28 cellular contexts compared by ENCODE assay signal in the genomic region with DNA sequence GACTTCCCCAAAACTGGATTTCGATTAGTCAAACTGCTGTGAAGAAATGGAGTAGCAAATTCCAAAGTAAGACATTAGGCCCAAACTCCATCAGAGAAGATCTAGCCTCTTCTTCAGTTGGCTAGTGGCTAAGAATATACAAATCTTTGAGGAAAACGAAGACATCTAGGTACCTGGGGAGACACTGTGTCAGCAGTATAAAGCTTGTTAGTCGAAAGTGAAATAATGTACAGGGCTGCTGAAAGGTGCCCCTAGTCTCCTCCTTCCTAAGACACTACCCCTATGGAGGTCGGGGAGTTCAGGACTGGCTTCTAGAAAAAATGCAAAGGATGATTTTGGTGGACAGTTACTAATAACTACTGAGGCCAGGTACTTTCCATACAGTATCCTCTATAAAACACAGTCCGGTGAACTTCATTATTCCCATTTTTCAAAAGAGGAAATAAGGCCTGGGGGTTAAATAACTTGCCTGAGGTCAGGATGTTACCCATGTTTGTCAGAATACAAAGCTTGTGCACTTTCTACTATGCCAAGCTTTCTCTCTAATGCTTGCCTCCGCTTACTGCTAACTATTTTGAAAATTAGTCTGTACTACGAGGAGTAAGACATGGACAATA. TPM values are rescaled to one million over a fixed set of nuclear protein-coding genes. Genes with fewer than 3 reads are reported as not detected.
DNase-seq lines count a peak whose midpoint lies in the region; ATAC-seq, FAIRE-seq and TF ChIP-seq lines count a peak whose summit lies in the region.
"Had no signal": no experiment of that assay in that cellular context is flagged by ENCODE, and none has a peak within 500 bp of the region (broad histone marks: within the 10 kb centered on the region; RNA-seq: fewer than 3 reads in every experiment).

No MANE protein-coding gene starts in this region.

- H3K4me1 ChIP-seq in HepG2 (ENCODE audit: insufficient read depth, low read length) (peaks cover 42% of the 10 kb centered on the region), right lobe of liver (peaks cover 0 to 23% (median 5%) of the 10 kb centered on the region in 4 donors), astrocyte (ENCODE audit: insufficient read depth, low read length) (peaks cover 20% of the 10 kb centered on the region), mesendoderm (ENCODE audit: control insufficient read depth, low read depth, low read length) (no peaks in the 10 kb centered on the region)

- no peak overlapping the region for H2BK5ac ChIP-seq in mesendoderm (ENCODE audit: low read length)

- H3K27me3 ChIP-seq in HepG2 (ENCODE audit: control insufficient read depth in 1 of 2, insufficient read depth in 2 of 2, low read length in 2 of 2) = no peaks in the 10 kb centered on the region
- H3K27me3 ChIP-seq in right lobe of liver = no peaks in the 10 kb centered on the region
- no peaks in the 10 kb centered on the region for H3K27me3 ChIP-seq in astrocyte (ENCODE audit: insufficient read depth, low read length)
- H3K27me3 ChIP-seq in mesendoderm (ENCODE audit: insufficient read depth, low read length, poor library complexity) = no peaks in the 10 kb centered on the region
- H3K27me3 ChIP-seq: tibial artery had no signal

- H3K4me1 Mint-ChIP-seq in astrocyte (ENCODE audit: low read depth, unreplicated experiment) = peaks cover 34% of the 10 kb centered on the region
- peaks cover 19% of the 10 kb centered on the region for H3K4me1 Mint-ChIP-seq in type B pancreatic cell (ENCODE audit: unreplicated experiment)

- H3K9ac ChIP-seq in HepG2 (ENCODE audit: insufficient read depth, low read depth, low read length) (no peak overlapping the region; the same call in 1 of the 2 replicates), astrocyte (ENCODE audit: low read length) (no peak overlapping the region), mesendoderm (ENCODE audit: low read length) (no peak overlapping the region)
- H3K9ac ChIP-seq: KMS-11 had no signal

- peaks cover 12% of the 10 kb centered on the region for H4K20me1 ChIP-seq in HepG2 (ENCODE audit: insufficient read depth, low read length)
- H4K20me1 ChIP-seq in astrocyte (ENCODE audit: insufficient read depth, low read length) = peaks cover 61% of the 10 kb centered on the region

- in situ Hi-C loops in HepG2 (cut with HindIII; ENCODE audit: extremely low pct_ligation_motif_present, low pct_unique_long_range_greater_than_20kb) = no loop called here

- peak overlapping the region; percentile 67 for H3K4me2 ChIP-seq in HepG2 (ENCODE audit: low read depth, low read length)
- H3K4me2 ChIP-seq in astrocyte (ENCODE audit: low read length) = peak overlapping the region; percentile 59
- H3K4me2 ChIP-seq in mesendoderm (ENCODE audit: low read length) = no peak overlapping the region
- H3K4me2 ChIP-seq: KMS-11 had no signal

- TF ChIP-seq RAD21 in HepG2 (CRISPR knock-in tag; IDR thresholded peaks at IDR 0.05) = no peak

- H3K23ac ChIP-seq in mesendoderm (ENCODE audit: low read length) = no peak overlapping the region

- CTCF ChIA-PET in HepG2 (lab: Yijun Ruan, JAX; ENCODE audit: low intra/inter-chr PET ratio, low total read pairs) = no interaction called here

- TF ChIP-seq CTCF in HepG2 (CRISPR knock-in tag; IDR thresholded peaks at IDR 0.05) = no peak
- TF ChIP-seq CTCF in right lobe of liver (IDR thresholded peaks at IDR 0.05) = no peak
- TF ChIP-seq CTCF in astrocyte (IDR thresholded peaks at IDR 0.05; ENCODE audit: insufficient read depth, low read depth, low read length) = no peak
- no peak for TF ChIP-seq CTCF in type B pancreatic cell (conservative IDR thresholded peaks at IDR 0.05)
- TF ChIP-seq CTCF in GM10266 (IDR thresholded peaks at IDR 0.05; ENCODE audit: control insufficient read depth, insufficient read depth, low read depth, missing control alignments) = no peak

- no peak for TF ChIP-seq POLR2A in HepG2 (IDR thresholded peaks at IDR 0.05; ENCODE audit: insufficient read depth in 1 of 2, low read depth in 2 of 2, low read length in 2 of 2)
- no peak for TF ChIP-seq POLR2A in right lobe of liver (IDR thresholded peaks at IDR 0.05)

- H3K36me3 Mint-ChIP-seq in astrocyte (ENCODE audit: low read depth, unreplicated experiment) (peaks cover 10% of the 10 kb centered on the region), type B pancreatic cell (peaks cover 11% of the 10 kb centered on the region)

- H3K36me3 ChIP-seq in HepG2 (replicated peaks in 1 of 2; ENCODE audit: control insufficient read depth in 1 of 2, insufficient read depth in 2 of 2, low read length in 2 of 2) = peaks cover 22 to 45% of the 10 kb centered on the region in 2 experiments
- H3K36me3 ChIP-seq in right lobe of liver = peaks cover 0 to 36% (median 13%) of the 10 kb centered on the region in 4 donors
- peaks cover 16% of the 10 kb centered on the region for H3K36me3 ChIP-seq in astrocyte (ENCODE audit: insufficient read depth, low read length)
- peaks cover 5% of the 10 kb centered on the region for H3K36me3 ChIP-seq in mesendoderm (ENCODE audit: control insufficient read depth, insufficient read depth, low read length)

- intact Hi-C loops in HepG2 (cut with micrococcal nuclease; ENCODE audit: unreplicated experiment) (loop anchor here (2.0 kb wide), 1 partner anchor 15 kb away; a partner anchor contains a TSS), right lobe of liver (cut with DNase I) (no loop called here)

- no peak overlapping the region for H2AK5ac ChIP-seq in mesendoderm (ENCODE audit: low read length)

- POLR2A ChIA-PET in HepG2 (lab: Yijun Ruan, JAX) = interaction anchor here (0.6 to 9.0 kb wide), 19 partner anchors 10 to 314 kb away, joined by 3 to 183 read pairs (median 5); a partner anchor contains a TSS

- H3K18ac ChIP-seq in mesendoderm (ENCODE audit: low read length) = no peak overlapping the region

- no peak overlapping the region for H2BK15ac ChIP-seq in mesendoderm (replicated peaks; ENCODE audit: low read depth)

- H3K27me3 Mint-ChIP-seq in astrocyte (ENCODE audit: low read depth, unreplicated experiment) (no peaks in the 10 kb centered on the region), type B pancreatic cell (no peaks in the 10 kb centered on the region)
- H3K27me3 Mint-ChIP-seq: activated CD4-positive, alpha-beta T cell treated with anti-CD3 and anti-CD28 coated beads for 36 hours; activated naive CD8-positive, alpha-beta T cell treated with anti-CD3 and anti-CD28 coated beads, Interleukin-2, amount 10 ng/mL, durations not matched to agents 7 days and 5 days; CD4-positive, alpha-beta memory T cell; dendritic cell treated with granulocyte-macrophage colony-stimulating factor and Interleukin-4, amounts not matched to agents 40 ng/mL and 50 ng/mL, for 4 days; natural killer cell treated with Interleukin-12 subunit alpha and Interleukin-12 subunit beta and Interleukin-15 and Interleukin-18, amount 100 ng/mL, for 72 hours; stimulated activated naive CD8-positive, alpha-beta T cell treated with anti-CD3 and anti-CD28 coated beads, Interleukin-15, Interleukin-2, amounts not matched to agents 100 ng/mL and 50 ng/mL, for 24 hours had no signal

- H4K5ac ChIP-seq in mesendoderm (ENCODE audit: low read length) = no peak overlapping the region

- no peak overlapping the region for H2AFZ ChIP-seq in HepG2 (ENCODE audit: low read length)
- no peak overlapping the region for H2AFZ ChIP-seq in astrocyte (ENCODE audit: low read depth, low read length)

- H3K9me3 ChIP-seq in HepG2 (ENCODE audit: low read length) (no peaks in the 10 kb centered on the region), right lobe of liver (no peaks in the 10 kb centered on the region), astrocyte (ENCODE audit: insufficient read depth, low read depth, low read length) (no peaks in the 10 kb centered on the region)
- H3K9me3 ChIP-seq: tibial artery had no signal

- TF ChIP-seq EP300 in HepG2 (IDR thresholded peaks at IDR 0.05; ENCODE audit: low read depth in 2 of 2, low read length in 2 of 2) (no peak), HepG2 (CRISPR knock-in tag; IDR thresholded peaks at IDR 0.05; ENCODE audit: borderline replicate concordance) (no peak)

- ATAC-seq in HepG2 (peak; percentile 35), right lobe of liver (no peak)
- no peak for ATAC-seq in stimulated activated naive CD8-positive, alpha-beta T cell treated with anti-CD3 and anti-CD28 coated beads, Interleukin-15, Interleukin-2, amounts not matched to agents 100 U/mL and 50 U/mL, for 24 hours
- ATAC-seq: activated CD4-positive, alpha-beta T cell treated with anti-CD3 and anti-CD28 coated beads for 36 hours; left cardiac atrium; natural killer cell treated with Interleukin-12 subunit alpha and Interleukin-12 subunit beta and Interleukin-15 and Interleukin-18, amount 100 ng/mL, for 72 hours had no signal

- H4K8ac ChIP-seq in mesendoderm (ENCODE audit: low read depth, low read length) = peak overlapping the region; percentile 39

- H3K4ac ChIP-seq in mesendoderm (ENCODE audit: low read depth, low read length) = no peak overlapping the region

- WGBS in HepG2 (ENCODE audit: low lambda C conversion rate) = 92% methylated on average over 7 of the region's 7 CpGs
- WGBS in right lobe of liver (ENCODE audit: insufficient coverage, low coverage, low lambda C conversion rate, missing lambda C conversion rate) = 84% methylated on average over 6 of the region's 7 CpGs
- WGBS in mesendoderm (ENCODE audit: extremely low coverage, insufficient coverage, low lambda C conversion rate) = no CpG with 5 or more reads among the region's 7 CpGs

- no TSS peak for BruUV-seq in HepG2 (replicated peaks; lab: Mats Ljungman, UMichigan)

- H3K27ac Mint-ChIP-seq in astrocyte (ENCODE audit: unreplicated experiment) (no peak overlapping the region), type B pancreatic cell (peak overlapping the region; percentile 12)
- H3K27ac Mint-ChIP-seq: activated CD4-positive, alpha-beta T cell treated with anti-CD3 and anti-CD28 coated beads for 36 hours; activated naive CD8-positive, alpha-beta T cell treated with anti-CD3 and anti-CD28 coated beads, Interleukin-2, amount 10 ng/mL, durations not matched to agents 7 days and 5 days; CD4-positive, alpha-beta memory T cell; dendritic cell treated with granulocyte-macrophage colony-stimulating factor and Interleukin-4, amounts not matched to agents 40 ng/mL and 50 ng/mL, for 4 days; natural killer cell treated with Interleukin-12 subunit alpha and Interleukin-12 subunit beta and Interleukin-15 and Interleukin-18, amount 100 ng/mL, for 72 hours; stimulated activated naive CD8-positive, alpha-beta T cell treated with anti-CD3 and anti-CD28 coated beads, Interleukin-15, Interleukin-2, amounts not matched to agents 100 ng/mL and 50 ng/mL, for 24 hours had no signal

- no peak overlapping the region for H2BK120ac ChIP-seq in mesendoderm (ENCODE audit: low read depth, low read length)

- DNase-seq in HepG2 (ENCODE audit: low spot score) = no peak
- no peak for DNase-seq in right lobe of liver
- DNase-seq in astrocyte (ENCODE audit: low read depth) = no peak
- no peak for DNase-seq in mesendoderm
- DNase-seq in type B pancreatic cell (ENCODE audit: extremely low spot score, unreplicated experiment) = no peak
- DNase-seq in stimulated activated naive CD8-positive, alpha-beta T cell treated with anti-CD3 and anti-CD28 coated beads, Interleukin-15, Interleukin-2, amounts not matched to agents 100 U/mL and 50 U/mL, for 24 hours = no peak
- DNase-seq in cerebellar cortex (ENCODE audit: low spot score) = no peak
- DNase-seq in GM10266 (ENCODE audit: extremely low spot score) = no peak
- DNase-seq: activated CD4-positive, alpha-beta T cell treated with anti-CD3 and anti-CD28 coated beads for 36 hours; activated effector memory CD4-positive, alpha-beta T cell treated with anti-CD3 and anti-CD28 coated beads, Interleukin-2, amount 50 U/mL, for 16 hours; activated naive CD8-positive, alpha-beta T cell treated with anti-CD3 and anti-CD28 coated beads, Interleukin-2, amount 10 ng/mL, durations not matched to agents 7 days and 5 days; CD4-positive, alpha-beta memory T cell; DMS 273 treated with DMSO at 0.1 percent for 48 hours; left cardiac atrium; NCI-H1436; NCI-H345; T1000; tibial artery had no signal

- no peak for FAIRE-seq in HepG2 (lab: Jason Lieb, UNC)
- FAIRE-seq in astrocyte (lab: Jason Lieb, UNC) = no peak
- FAIRE-seq: endometrium, H54 had no signal

- H3K4me3 ChIP-seq in HepG2 (replicated peaks in 1 of 3; ENCODE audit: insufficient read depth in 1 of 3, low read depth in 2 of 3, low read length in 3 of 3) (peak overlapping the region in 1 of 3 experiments; percentile 35; a peak in 1 of 6 replicates), right lobe of liver (no peak overlapping the region), astrocyte (ENCODE audit: insufficient read depth, low read depth, low read length) (no peak overlapping the region), mesendoderm (ENCODE audit: low read length) (no peak overlapping the region)
- H3K4me3 ChIP-seq: lung, skin epidermis, tibial artery had no signal

- no peaks in the 10 kb centered on the region for H3K9me3 Mint-ChIP-seq in astrocyte (ENCODE audit: unreplicated experiment)
- no peaks in the 10 kb centered on the region for H3K9me3 Mint-ChIP-seq in type B pancreatic cell
- H3K9me3 Mint-ChIP-seq: activated naive CD8-positive, alpha-beta T cell treated with anti-CD3 and anti-CD28 coated beads, Interleukin-2, amount 10 ng/mL, durations not matched to agents 7 days and 5 days; CD4-positive, alpha-beta memory T cell; dendritic cell treated with granulocyte-macrophage colony-stimulating factor and Interleukin-4, amounts not matched to agents 40 ng/mL and 50 ng/mL, for 4 days; natural killer cell treated with Interleukin-12 subunit alpha and Interleukin-12 subunit beta and Interleukin-15 and Interleukin-18, amount 100 ng/mL, for 72 hours; stimulated activated naive CD8-positive, alpha-beta T cell treated with anti-CD3 and anti-CD28 coated beads, Interleukin-15, Interleukin-2, amounts not matched to agents 100 ng/mL and 50 ng/mL, for 24 hours had no signal

- H3K56ac ChIP-seq in mesendoderm (ENCODE audit: low read length) = no peak overlapping the region

- H3K79me2 ChIP-seq in HepG2 (ENCODE audit: insufficient read depth, low read length) = peaks cover 66% of the 10 kb centered on the region
- peaks cover 70% of the 10 kb centered on the region for H3K79me2 ChIP-seq in astrocyte (ENCODE audit: insufficient read depth, low read length)
- peaks cover 48% of the 10 kb centered on the region for H3K79me2 ChIP-seq in mesendoderm (ENCODE audit: control insufficient read depth, insufficient read depth, low read length)

- H3K79me1 ChIP-seq in mesendoderm (ENCODE audit: low read length) = peaks cover 23% of the 10 kb centered on the region

- H3K4me3 Mint-ChIP-seq in astrocyte (ENCODE audit: unreplicated experiment) (no peak overlapping the region), type B pancreatic cell (no peak overlapping the region)
- H3K4me3 Mint-ChIP-seq: activated CD4-positive, alpha-beta T cell treated with anti-CD3 and anti-CD28 coated beads for 36 hours; activated naive CD8-positive, alpha-beta T cell treated with anti-CD3 and anti-CD28 coated beads, Interleukin-2, amount 10 ng/mL, durations not matched to agents 7 days and 5 days; CD4-positive, alpha-beta memory T cell; dendritic cell treated with granulocyte-macrophage colony-stimulating factor and Interleukin-4, amounts not matched to agents 40 ng/mL and 50 ng/mL, for 4 days; natural killer cell treated with Interleukin-12 subunit alpha and Interleukin-12 subunit beta and Interleukin-15 and Interleukin-18, amount 100 ng/mL, for 72 hours; stimulated activated naive CD8-positive, alpha-beta T cell treated with anti-CD3 and anti-CD28 coated beads, Interleukin-15, Interleukin-2, amounts not matched to agents 100 ng/mL and 50 ng/mL, for 24 hours had no signal

- H3K27ac ChIP-seq in HepG2 (ENCODE audit: extremely low read length, insufficient read depth, low read length) (peak overlapping the region; percentile 77), right lobe of liver (no peak overlapping the region), astrocyte (ENCODE audit: low read depth, low read length) (peak overlapping the region; percentile 20), mesendoderm (ENCODE audit: low read depth, low read length) (no peak overlapping the region)
- H3K27ac ChIP-seq: HL-60, KMS-11, tibial artery, VCaP had no signal

RNA-seq across cellular contexts. Expression of a gene that starts 15.0 kb away (rescaled TPM):
- total RNA-seq in HepG2 (2016; rRNA removed; fragmentation: Illumina TruSeq; extraction: Trizol) (132 and 179 TPM in 2 replicates), right lobe of liver (10 to 100 TPM; 32.7 to 40.3 (median 35.2) TPM), astrocyte (82.9 and 96.0 TPM in 2 replicates), type B pancreatic cell (ENCODE audit: low replicate concordance) (77.3 and 88.7 TPM in 2 replicates)
- 46.7 and 51.0 TPM in 2 replicates for total RNA-seq in HepG2 (2016; cell fraction: cytosol; rRNA removed; fragmentation: Illumina TruSeq; extraction: Trizol; ENCODE audit: low read depth)
- total RNA-seq in HepG2 (2016; cell fraction: insoluble cytoplasmic fraction; rRNA removed; fragmentation: Illumina TruSeq; extraction: Trizol) = 140 and 190 TPM in 2 replicates
- 65.8 and 75.9 TPM in 2 replicates for total RNA-seq in HepG2 (2016; cell fraction: membrane; rRNA removed; fragmentation: Illumina TruSeq; extraction: Trizol)
- 79.3 and 85.4 TPM in 2 replicates for total RNA-seq in HepG2 (2016; cell fraction: nucleus; rRNA removed; fragmentation: Illumina TruSeq; extraction: Trizol)
- 47.7 and 54.7 TPM in 2 replicates for polyA plus RNA-seq in HepG2 (2011; rRNA removed)
- polyA plus RNA-seq in HepG2 (2011; cell fraction: cytosol; rRNA removed) = 23.0 and 30.1 TPM in 2 replicates
- 24.7 and 29.9 TPM in 2 replicates for polyA plus RNA-seq in HepG2 (2011; cell fraction: nucleus; rRNA removed)
- 75.2 and 76.1 TPM in 2 replicates for polyA plus RNA-seq in HepG2 (2012)
- polyA plus RNA-seq in HepG2 (2016; cell fraction: cytosol; fragmentation: Illumina TruSeq; extraction: Trizol; ENCODE audit: low read depth) = 45.0 and 48.2 TPM in 2 replicates
- polyA plus RNA-seq in HepG2 (2016; cell fraction: insoluble cytoplasmic fraction; fragmentation: Illumina TruSeq; extraction: Trizol; ENCODE audit: low read depth) = 221 and 228 TPM in 2 replicates
- polyA plus RNA-seq in HepG2 (2016; cell fraction: membrane; fragmentation: Illumina TruSeq; extraction: Trizol; ENCODE audit: low read depth) = 64.6 and 70.7 TPM in 2 replicates
- polyA plus RNA-seq in HepG2 (2016; cell fraction: nucleus; fragmentation: Illumina TruSeq; extraction: Trizol; ENCODE audit: insufficient read depth, low read depth) = 97.9 and 98.9 TPM in 2 replicates
- polyA minus RNA-seq in HepG2 (2011; rRNA and poly(A)+ RNA removed; ENCODE audit: low replicate concordance) = 61.1 and 62.3 TPM in 2 replicates
- polyA minus RNA-seq in HepG2 (2011; cell fraction: cytosol; rRNA and poly(A)+ RNA removed) = 44.7 and 52.7 TPM in 2 replicates
- polyA minus RNA-seq in HepG2 (2011; cell fraction: nucleus; rRNA and poly(A)+ RNA removed) = 116 and 129 TPM in 2 replicates
- polyA plus RNA-seq in mesendoderm (2013, experiment 1 of 2) = 157 TPM
- 150 TPM for polyA plus RNA-seq in mesendoderm (2013, experiment 2 of 2)

RNA-seq across cellular contexts. Expression of a gene that starts 17.6 kb away (rescaled TPM):
- total RNA-seq in HepG2 (2016; rRNA removed; fragmentation: Illumina TruSeq; extraction: Trizol) = 26.8 and 27.9 TPM in 2 replicates
- 17.3 and 18.4 TPM in 2 replicates for total RNA-seq in HepG2 (2016; cell fraction: cytosol; rRNA removed; fragmentation: Illumina TruSeq; extraction: Trizol; ENCODE audit: low read depth)
- 21.1 and 25.4 TPM in 2 replicates for total RNA-seq in HepG2 (2016; cell fraction: insoluble cytoplasmic fraction; rRNA removed; fragmentation: Illumina TruSeq; extraction: Trizol)
- 36.4 and 39.9 TPM in 2 replicates for total RNA-seq in HepG2 (2016; cell fraction: membrane; rRNA removed; fragmentation: Illumina TruSeq; extraction: Trizol)
- total RNA-seq in HepG2 (2016; cell fraction: nucleus; rRNA removed; fragmentation: Illumina TruSeq; extraction: Trizol) = 13.2 and 14.4 TPM in 2 replicates
- 42.0 and 48.5 TPM in 2 replicates for polyA plus RNA-seq in HepG2 (2011; rRNA removed)
- polyA plus RNA-seq in HepG2 (2011; cell fraction: cytosol; rRNA removed) = 38.1 and 38.8 TPM in 2 replicates
- polyA plus RNA-seq in HepG2 (2011; cell fraction: nucleus; rRNA removed) = 36.5 and 41.2 TPM in 2 replicates
- polyA plus RNA-seq in HepG2 (2012) = 23.6 and 24.0 TPM in 2 replicates
- polyA plus RNA-seq in HepG2 (2016; cell fraction: cytosol; fragmentation: Illumina TruSeq; extraction: Trizol; ENCODE audit: low read depth) = 15.6 and 18.2 TPM in 2 replicates
- 26.9 and 33.5 TPM in 2 replicates for polyA plus RNA-seq in HepG2 (2016; cell fraction: insoluble cytoplasmic fraction; fragmentation: Illumina TruSeq; extraction: Trizol; ENCODE audit: low read depth)
- 35.0 and 37.3 TPM in 2 replicates for polyA plus RNA-seq in HepG2 (2016; cell fraction: membrane; fragmentation: Illumina TruSeq; extraction: Trizol; ENCODE audit: low read depth)
- 29.9 and 31.9 TPM in 2 replicates for polyA plus RNA-seq in HepG2 (2016; cell fraction: nucleus; fragmentation: Illumina TruSeq; extraction: Trizol; ENCODE audit: insufficient read depth, low read depth)
- polyA minus RNA-seq in HepG2 (2011; rRNA and poly(A)+ RNA removed; ENCODE audit: low replicate concordance) = 47.3 TPM in 2 replicates
- polyA minus RNA-seq in HepG2 (2011; cell fraction: cytosol; rRNA and poly(A)+ RNA removed) = 15.6 and 18.5 TPM in 2 replicates
- 15.3 and 17.8 TPM in 2 replicates for polyA minus RNA-seq in HepG2 (2011; cell fraction: nucleus; rRNA and poly(A)+ RNA removed)
- 10 to 100 TPM; 11.1 to 27.0 (median 12.3) TPM for total RNA-seq in right lobe of liver
- 60.5 and 66.0 TPM in 2 replicates for total RNA-seq in astrocyte
- polyA plus RNA-seq in mesendoderm (2013, experiment 1 of 2) = 43.6 TPM
- polyA plus RNA-seq in mesendoderm (2013, experiment 2 of 2) = 42.4 TPM
- 44.7 and 45.0 TPM in 2 replicates for total RNA-seq in type B pancreatic cell (ENCODE audit: low replicate concordance)

RNA-seq across cellular contexts. Expression of a gene that starts 35.7 kb away (rescaled TPM):
- total RNA-seq in HepG2 (2016; rRNA removed; fragmentation: Illumina TruSeq; extraction: Trizol) (161 and 170 TPM in 2 replicates), right lobe of liver (10 to 100 TPM; 30.1 to 42.7 (median 33.0) TPM), astrocyte (169 and 177 TPM in 2 replicates), type B pancreatic cell (ENCODE audit: low replicate concordance) (60.0 and 84.3 TPM in 2 replicates)
- total RNA-seq in HepG2 (2016; cell fraction: cytosol; rRNA removed; fragmentation: Illumina TruSeq; extraction: Trizol; ENCODE audit: low read depth) = 13.1 and 14.4 TPM in 2 replicates
- 142 and 170 TPM in 2 replicates for total RNA-seq in HepG2 (2016; cell fraction: insoluble cytoplasmic fraction; rRNA removed; fragmentation: Illumina TruSeq; extraction: Trizol)
- total RNA-seq in HepG2 (2016; cell fraction: membrane; rRNA removed; fragmentation: Illumina TruSeq; extraction: Trizol) = 61.3 and 66.7 TPM in 2 replicates
- total RNA-seq in HepG2 (2016; cell fraction: nucleus; rRNA removed; fragmentation: Illumina TruSeq; extraction: Trizol) = 95.4 and 98.2 TPM in 2 replicates
- 97.2 and 105 TPM in 2 replicates for polyA plus RNA-seq in HepG2 (2011; rRNA removed)
- 67.5 and 85.5 TPM in 2 replicates for polyA plus RNA-seq in HepG2 (2011; cell fraction: cytosol; rRNA removed)
- polyA plus RNA-seq in HepG2 (2011; cell fraction: nucleus; rRNA removed) = 104 and 124 TPM in 2 replicates
- polyA plus RNA-seq in HepG2 (2012) = 42.6 and 44.3 TPM in 2 replicates
- polyA plus RNA-seq in HepG2 (2016; cell fraction: cytosol; fragmentation: Illumina TruSeq; extraction: Trizol; ENCODE audit: low read depth) = 18.7 and 20.0 TPM in 2 replicates
- polyA plus RNA-seq in HepG2 (2016; cell fraction: insoluble cytoplasmic fraction; fragmentation: Illumina TruSeq; extraction: Trizol; ENCODE audit: low read depth) = 172 and 192 TPM in 2 replicates
- polyA plus RNA-seq in HepG2 (2016; cell fraction: membrane; fragmentation: Illumina TruSeq; extraction: Trizol; ENCODE audit: low read depth) = 49.0 TPM in 2 replicates
- polyA plus RNA-seq in HepG2 (2016; cell fraction: nucleus; fragmentation: Illumina TruSeq; extraction: Trizol; ENCODE audit: insufficient read depth, low read depth) = 178 and 180 TPM in 2 replicates
- 256 and 859 TPM in 2 replicates for polyA minus RNA-seq in HepG2 (2011; rRNA and poly(A)+ RNA removed; ENCODE audit: low replicate concordance)
- 126 and 130 TPM in 2 replicates for polyA minus RNA-seq in HepG2 (2011; cell fraction: cytosol; rRNA and poly(A)+ RNA removed)
- polyA minus RNA-seq in HepG2 (2011; cell fraction: nucleus; rRNA and poly(A)+ RNA removed) = 93.4 and 142 TPM in 2 replicates
- polyA plus RNA-seq in mesendoderm (2013, experiment 1 of 2) = 21.5 TPM
- polyA plus RNA-seq in mesendoderm (2013, experiment 2 of 2) = 21.6 TPM

RNA-seq across cellular contexts. Expression of a gene that starts 48.1 kb away (rescaled TPM):
- total RNA-seq in HepG2 (2016; rRNA removed; fragmentation: Illumina TruSeq; extraction: Trizol) (0.83 and 1.1 TPM in 2 replicates), right lobe of liver (under 1 TPM; 0.06 to 0.42 (median 0.12) TPM), astrocyte (0.19 and 0.23 TPM in 2 replicates), type B pancreatic cell (ENCODE audit: low replicate concordance) (2.1 and 3.0 TPM in 2 replicates)
- total RNA-seq in HepG2 (2016; cell fraction: cytosol; rRNA removed; fragmentation: Illumina TruSeq; extraction: Trizol; ENCODE audit: low read depth) = 0.09 and 0.10 TPM in 2 replicates
- total RNA-seq in HepG2 (2016; cell fraction: insoluble cytoplasmic fraction; rRNA removed; fragmentation: Illumina TruSeq; extraction: Trizol) = 0.67 and 0.91 TPM in 2 replicates
- total RNA-seq in HepG2 (2016; cell fraction: membrane; rRNA removed; fragmentation: Illumina TruSeq; extraction: Trizol) = 0.28 and 0.34 TPM in 2 replicates
- total RNA-seq in HepG2 (2016; cell fraction: nucleus; rRNA removed; fragmentation: Illumina TruSeq; extraction: Trizol) = 0.81 TPM in 2 replicates
- 0.87 and 1.4 TPM in 2 replicates for polyA plus RNA-seq in HepG2 (2011; rRNA removed)
- 0.77 and 0.94 TPM in 2 replicates for polyA plus RNA-seq in HepG2 (2011; cell fraction: cytosol; rRNA removed)
- 1.7 and 2.6 TPM in 2 replicates for polyA plus RNA-seq in HepG2 (2011; cell fraction: nucleus; rRNA removed)
- 0.81 and 0.91 TPM in 2 replicates for polyA plus RNA-seq in HepG2 (2012)
- polyA plus RNA-seq in HepG2 (2016; cell fraction: cytosol; fragmentation: Illumina TruSeq; extraction: Trizol; ENCODE audit: low read depth) = 0.05 TPM in 1 of 2 replicates, not detected in the other
- polyA plus RNA-seq in HepG2 (2016; cell fraction: insoluble cytoplasmic fraction; fragmentation: Illumina TruSeq; extraction: Trizol; ENCODE audit: low read depth) = 0.34 and 0.68 TPM in 2 replicates
- polyA plus RNA-seq in HepG2 (2016; cell fraction: membrane; fragmentation: Illumina TruSeq; extraction: Trizol; ENCODE audit: low read depth) = 0.08 and 0.13 TPM in 2 replicates
- polyA plus RNA-seq in HepG2 (2016; cell fraction: nucleus; fragmentation: Illumina TruSeq; extraction: Trizol; ENCODE audit: insufficient read depth, low read depth) = 1.6 and 1.7 TPM in 2 replicates
- 0.56 and 2.3 TPM in 2 replicates for polyA minus RNA-seq in HepG2 (2011; rRNA and poly(A)+ RNA removed; ENCODE audit: low replicate concordance)
- 0.79 and 0.89 TPM in 2 replicates for polyA minus RNA-seq in HepG2 (2011; cell fraction: cytosol; rRNA and poly(A)+ RNA removed)
- polyA minus RNA-seq in HepG2 (2011; cell fraction: nucleus; rRNA and poly(A)+ RNA removed) = 0.77 and 1.1 TPM in 2 replicates
- 0.29 TPM for polyA plus RNA-seq in mesendoderm (2013, experiment 1 of 2)
- 0.20 TPM for polyA plus RNA-seq in mesendoderm (2013, experiment 2 of 2)
- total RNA-seq: natural killer cell treated with Interleukin-12 subunit alpha and Interleukin-12 subunit beta and Interleukin-15 and Interleukin-18, amount 100 ng/mL, for 72 hours had no signal

Comparison
In these comparisons a context has a peak if more than half of its experiments do, and no peak if none do; other contexts are left out.
1. H3K27ac ChIP-seq: peak in HepG2 (single experiment) and astrocyte (single experiment); none in right lobe of liver (0 of 3) and mesendoderm (single experiment).